In the genomic region with DNA sequence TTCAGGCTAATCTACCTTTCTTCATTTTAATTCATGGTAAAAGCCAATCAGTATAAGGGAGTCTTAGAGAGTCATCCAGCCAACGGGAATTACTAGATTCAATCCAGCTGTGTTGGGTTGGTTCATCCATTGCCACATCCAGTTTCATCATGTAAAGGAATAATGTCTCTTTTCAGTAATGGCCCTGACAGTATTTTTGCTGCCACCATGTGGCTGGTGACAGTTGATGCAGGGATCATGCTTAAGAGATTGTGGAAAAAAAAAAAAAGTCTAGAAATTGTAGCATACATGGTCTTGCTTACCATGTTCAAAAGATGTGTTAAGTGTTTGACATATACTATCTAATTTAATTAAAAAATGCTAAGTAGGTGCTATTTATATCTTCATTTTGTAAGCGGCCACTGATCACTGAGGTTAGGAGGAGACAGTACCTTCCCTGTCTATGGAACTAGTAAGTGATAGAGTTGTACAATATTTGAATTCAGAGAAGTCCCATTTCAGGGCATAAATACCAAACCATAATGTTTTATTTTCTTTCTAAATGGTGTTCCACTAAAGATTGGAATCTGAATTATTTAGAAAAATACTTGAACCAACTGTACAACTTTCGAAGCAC, we compare ENCODE assay signal across 9 cellular contexts.
DNase-seq lines count a peak whose midpoint lies in the region; ATAC-seq, FAIRE-seq and TF ChIP-seq lines count a peak whose summit lies in the region.
"Had no signal": no experiment of that assay in that cellular context is flagged by ENCODE, and none has a peak within 500 bp of the region (broad histone marks: within the 10 kb centered on the region; RNA-seq: fewer than 3 reads in every experiment).

No MANE protein-coding gene starts in this region.

- TF ChIP-seq CTCF in AG10803 (conservative IDR thresholded peaks at IDR 0.05; ENCODE audit: low read length) (peak; percentile 39), astrocyte of the cerebellum (IDR thresholded peaks at IDR 0.05; ENCODE audit: low read depth, low read length, missing control alignments) (peak; percentile 47), HepG2 (CRISPR knock-in tag; IDR thresholded peaks at IDR 0.05) (peak; percentile 73)

- no peaks in the 10 kb centered on the region for H3K36me3 Mint-ChIP-seq in CD4-positive, alpha-beta memory T cell

- ATAC-seq in GM18499 (IDR thresholded peaks at IDR 0.05; ENCODE audit: insufficient read depth, unreplicated experiment) (peak; percentile 67), HG02884 (IDR thresholded peaks at IDR 0.05; ENCODE audit: unreplicated experiment) (peak; percentile 80), HepG2 (peak; percentile 92)

- no peaks in the 10 kb centered on the region for H3K4me1 ChIP-seq in HepG2 (ENCODE audit: insufficient read depth, low read length)
- no peaks in the 10 kb centered on the region for H3K4me1 ChIP-seq in CD4-positive, alpha-beta memory T cell (ENCODE audit: insufficient read depth, low read length)
- H3K4me1 ChIP-seq: parathyroid adenoma had no signal

- intact Hi-C loops in HepG2 (cut with micrococcal nuclease; ENCODE audit: unreplicated experiment) = loop anchor here (1.0 kb wide), 3 partner anchors 264 to 438 kb away; no protein-coding TSS in a partner anchor
- intact Hi-C loops in CD4-positive, alpha-beta memory T cell (cut with micrococcal nuclease) = no loop called here

- 15% methylated on average over 3 of the region's 3 CpGs for WGBS in HepG2 (ENCODE audit: low lambda C conversion rate)

- TF ChIP-seq POLR2A in HepG2 (IDR thresholded peaks at IDR 0.05; ENCODE audit: insufficient read depth in 1 of 2, low read depth in 2 of 2, low read length in 2 of 2) = no peak

- H3K4me3 Mint-ChIP-seq in CD4-positive, alpha-beta memory T cell = no peak overlapping the region

- H3K27me3 ChIP-seq in HepG2 (ENCODE audit: control insufficient read depth in 1 of 2, insufficient read depth in 2 of 2, low read length in 2 of 2) = no peaks in the 10 kb centered on the region
- H3K27me3 ChIP-seq in CD4-positive, alpha-beta memory T cell (ENCODE audit: insufficient read depth, low read length) = no peaks in the 10 kb centered on the region

- H3K36me3 ChIP-seq in HepG2 (replicated peaks in 1 of 2; ENCODE audit: control insufficient read depth in 1 of 2, insufficient read depth in 2 of 2, low read length in 2 of 2) = no peaks in the 10 kb centered on the region
- H3K36me3 ChIP-seq in CD4-positive, alpha-beta memory T cell (ENCODE audit: insufficient read depth, low read length) = no peaks in the 10 kb centered on the region

- in situ Hi-C loops in astrocyte of the cerebellum (cut with HindIII; ENCODE audit: low sequenced_read_pairs) (no loop called here), HepG2 (cut with HindIII; ENCODE audit: extremely low pct_ligation_motif_present, low pct_unique_long_range_greater_than_20kb) (no loop called here)

- no peak overlapping the region for H3K9ac ChIP-seq in HepG2 (ENCODE audit: insufficient read depth, low read depth, low read length)
- H3K9ac ChIP-seq: parathyroid adenoma had no signal

- no peaks in the 10 kb centered on the region for H3K4me1 Mint-ChIP-seq in CD4-positive, alpha-beta memory T cell

- no peaks in the 10 kb centered on the region for H4K20me1 ChIP-seq in HepG2 (ENCODE audit: insufficient read depth, low read length)

- H3K4me3 ChIP-seq in AG10803 (ENCODE audit: low read length) = no peak overlapping the region
- H3K4me3 ChIP-seq in astrocyte of the cerebellum (ENCODE audit: low read depth, low read length) = no peak overlapping the region
- no peak overlapping the region for H3K4me3 ChIP-seq in HepG2 (replicated peaks in 1 of 3; ENCODE audit: insufficient read depth in 1 of 3, low read depth in 2 of 3, low read length in 3 of 3)
- H3K4me3 ChIP-seq in CD4-positive, alpha-beta memory T cell (ENCODE audit: low read length in 2 of 2) = no peak overlapping the region

- no peaks in the 10 kb centered on the region for H3K9me3 ChIP-seq in HepG2 (ENCODE audit: low read length)
- no peaks in the 10 kb centered on the region for H3K9me3 ChIP-seq in CD4-positive, alpha-beta memory T cell (ENCODE audit: control insufficient read depth in 1 of 2, low read length in 2 of 2)

- CTCF ChIA-PET in HepG2 (lab: Yijun Ruan, JAX; ENCODE audit: low intra/inter-chr PET ratio, low total read pairs) = interaction anchor here (0.6 to 1.3 kb wide), 2 partner anchors 266 to 340 kb away, joined by 3 read pairs; no protein-coding TSS in a partner anchor
- CTCF ChIA-PET in CD4-positive, alpha-beta memory T cell (lab: Charles Lee; ENCODE audit: partially characterized antibody) = no interaction called here

- no peaks in the 10 kb centered on the region for H3K79me2 ChIP-seq in HepG2 (ENCODE audit: insufficient read depth, low read length)
- H3K79me2 ChIP-seq: parathyroid adenoma had no signal

- no peak for TF ChIP-seq RAD21 in HepG2 (CRISPR knock-in tag; IDR thresholded peaks at IDR 0.05)

- BruUV-seq in HepG2 (replicated peaks; lab: Mats Ljungman, UMichigan) = no TSS peak

- H3K9me3 Mint-ChIP-seq in CD4-positive, alpha-beta memory T cell = peaks cover 0 to 14% (median 5%) of the 10 kb centered on the region in 8 donors

- POLR2A ChIA-PET in HepG2 (lab: Yijun Ruan, JAX) = no interaction called here
- POLR2A ChIA-PET in CD4-positive, alpha-beta memory T cell (lab: Charles Lee; ENCODE audit: partially characterized antibody) = no interaction called here

- no peak overlapping the region for H3K4me2 ChIP-seq in HepG2 (ENCODE audit: low read depth, low read length)

- DNase-seq in AG10803 (ENCODE audit: low read depth) (peak; percentile 30), NCI-H2107 treated with DMSO at 0.1 percent for 48 hours (lab: John Stamatoyannopoulos, UW; ENCODE audit: unreplicated experiment) (peak; percentile 21), astrocyte of the cerebellum (ENCODE audit: low read depth) (peak; percentile 5), HepG2 (ENCODE audit: low spot score) (peak; percentile 72)
- DNase-seq in activated effector memory CD4-positive, alpha-beta T cell treated with anti-CD3 and anti-CD28 coated beads, Interleukin-2, amount 50 U/mL, for 16 hours = no peak
- DNase-seq in CD4-positive, alpha-beta memory T cell = no peak

- TF ChIP-seq EP300 in HepG2 (IDR thresholded peaks at IDR 0.05; ENCODE audit: low read depth in 2 of 2, low read length in 2 of 2) (no peak), HepG2 (CRISPR knock-in tag; IDR thresholded peaks at IDR 0.05; ENCODE audit: borderline replicate concordance) (no peak)

- H3K27me3 Mint-ChIP-seq in CD4-positive, alpha-beta memory T cell = no peaks in the 10 kb centered on the region

- no peak overlapping the region for H2AFZ ChIP-seq in HepG2 (ENCODE audit: low read length)
- H2AFZ ChIP-seq: parathyroid adenoma had no signal

- H3K27ac Mint-ChIP-seq in CD4-positive, alpha-beta memory T cell = no peak overlapping the region

- no peak overlapping the region for H3K27ac ChIP-seq in HepG2 (ENCODE audit: extremely low read length, insufficient read depth, low read length)
- H3K27ac ChIP-seq in CD4-positive, alpha-beta memory T cell (ENCODE audit: low read depth, low read length) = no peak overlapping the region
- H3K27ac ChIP-seq: parathyroid adenoma had no signal

- FAIRE-seq in HepG2 (lab: Jason Lieb, UNC) = peak; percentile 79

TF ChIP-seq in HepG2, 621 proteins besides CTCF, POLR2A, EP300 and RAD21 (continues in another document):
- TF ChIP-seq SMARCE1 (IDR thresholded peaks at IDR 0.05; ENCODE audit: borderline replicate concordance) (no peak), SUZ12 (IDR thresholded peaks at IDR 0.05; ENCODE audit: low read depth, low read length) (no peak), ZNF3 (CRISPR knock-in tag; IDR thresholded peaks at IDR 0.05) (no peak), ZNF530 (CRISPR knock-in tag; IDR thresholded peaks at IDR 0.05; ENCODE audit: low read depth) (no peak), RXRB (CRISPR knock-in tag; IDR thresholded peaks at IDR 0.05; ENCODE audit: borderline replicate concordance) (no peak)
- TF ChIP-seq, protein P1, sequence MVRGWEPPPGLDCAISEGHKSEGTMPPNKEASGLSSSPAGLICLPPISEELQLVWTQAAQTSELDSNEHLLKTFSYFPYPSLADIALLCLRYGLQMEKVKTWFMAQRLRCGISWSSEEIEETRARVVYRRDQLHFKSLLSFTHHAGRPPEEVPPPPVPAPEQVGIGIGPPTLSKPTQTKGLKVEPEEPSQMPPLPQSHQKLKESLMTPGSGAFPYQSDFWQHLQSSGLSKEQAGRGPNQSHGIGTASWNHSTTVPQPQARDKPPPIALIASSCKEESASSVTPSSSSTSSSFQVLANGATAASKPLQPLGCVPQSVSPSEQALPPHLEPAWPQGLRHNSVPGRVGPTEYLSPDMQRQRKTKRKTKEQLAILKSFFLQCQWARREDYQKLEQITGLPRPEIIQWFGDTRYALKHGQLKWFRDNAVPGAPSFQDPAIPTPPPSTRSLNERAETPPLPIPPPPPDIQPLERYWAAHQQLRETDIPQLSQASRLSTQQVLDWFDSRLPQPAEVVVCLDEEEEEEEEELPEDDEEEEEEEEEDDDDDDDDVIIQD (CRISPR knock-in tag; IDR thresholded peaks at IDR 0.05; ENCODE audit: low read depth) = no peak
- TF ChIP-seq, protein P2, sequence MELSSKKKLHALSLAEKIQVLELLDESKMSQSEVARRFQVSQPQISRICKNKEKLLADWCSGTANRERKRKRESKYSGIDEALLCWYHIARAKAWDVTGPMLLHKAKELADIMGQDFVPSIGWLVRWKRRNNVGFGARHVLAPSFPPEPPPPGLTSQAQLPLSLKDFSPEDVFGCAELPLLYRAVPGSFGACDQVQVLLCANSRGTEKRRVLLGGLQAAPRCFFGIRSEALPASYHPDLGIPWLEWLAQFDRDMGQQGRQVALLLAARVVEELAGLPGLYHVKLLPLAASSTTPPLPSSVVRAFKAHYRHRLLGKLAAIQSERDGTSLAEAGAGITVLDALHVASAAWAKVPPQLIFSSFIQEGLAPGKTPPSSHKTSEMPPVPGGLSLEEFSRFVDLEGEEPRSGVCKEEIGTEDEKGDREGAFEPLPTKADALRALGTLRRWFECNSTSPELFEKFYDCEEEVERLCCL (CRISPR knock-in tag; IDR thresholded peaks at IDR 0.05; ENCODE audit: borderline replicate concordance) = no peak

Comparison
In these comparisons a context has a peak if more than half of its experiments do, and no peak if none do; other contexts are left out.
1. DNase-seq: peak in AG10803 (single experiment), NCI-H2107 treated with DMSO at 0.1 percent for 48 hours (single experiment), astrocyte of the cerebellum (single experiment) and HepG2 (single experiment); none in activated effector memory CD4-positive, alpha-beta T cell treated with anti-CD3 and anti-CD28 coated beads, Interleukin-2, amount 50 U/mL, for 16 hours (single experiment) and CD4-positive, alpha-beta memory T cell (0 of 5).
2. Peak in every context shown above with its lines, with median percentiles within 50 percentile points of each other: CTCF ChIP-seq and ATAC-seq.